ENCODE assay signal across 2 cellular contexts in genomic region chr17:69230939-69231338, GRCh38.
A peak's percentile ranks its signal among the peaks of the same experiment; 100 is the strongest.
TF ChIP-seq lines count a peak whose summit lies in the region.

No MANE protein-coding gene starts in this region.

TF ChIP-seq in K562, 482 proteins besides CTCF, POLR2A, EP300 and RAD21 (continued from another document):
- TF ChIP-seq FOXA1 (IDR thresholded peaks at IDR 0.05; ENCODE audit: borderline replicate concordance): no peak
- TF ChIP-seq, protein P1, sequence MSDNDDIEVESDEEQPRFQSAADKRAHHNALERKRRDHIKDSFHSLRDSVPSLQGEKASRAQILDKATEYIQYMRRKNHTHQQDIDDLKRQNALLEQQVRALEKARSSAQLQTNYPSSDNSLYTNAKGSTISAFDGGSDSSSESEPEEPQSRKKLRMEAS (CRISPR knock-in tag; IDR thresholded peaks at IDR 0.05): no peak
- no peak for TF ChIP-seq STAT5B (CRISPR knock-in tag; IDR thresholded peaks at IDR 0.05)
- TF ChIP-seq SPI1 (IDR thresholded peaks at IDR 0.05; ENCODE audit: borderline replicate concordance, low read depth, low read length): no peak

TF ChIP-seq in liver, 16 proteins besides CTCF, POLR2A, EP300 and RAD21 (continued from another document):
- TF ChIP-seq EGR1 (IDR thresholded peaks at IDR 0.05; ENCODE audit: low read depth in 2 of 2) (no peak), JUND (IDR thresholded peaks at IDR 0.05) (peak in 1 of 2 donors; percentile 5), SP1 (IDR thresholded peaks at IDR 0.05) (no peak), FOXA1 (IDR thresholded peaks at IDR 0.05) (no peak), RXRA (IDR thresholded peaks at IDR 0.05) (peak in 1 of 2 donors; percentile 9), YY1 (IDR thresholded peaks at IDR 0.05) (peak; percentile 28), ATF3 (IDR thresholded peaks at IDR 0.05) (no peak)
- TF ChIP-seq, protein P2, sequence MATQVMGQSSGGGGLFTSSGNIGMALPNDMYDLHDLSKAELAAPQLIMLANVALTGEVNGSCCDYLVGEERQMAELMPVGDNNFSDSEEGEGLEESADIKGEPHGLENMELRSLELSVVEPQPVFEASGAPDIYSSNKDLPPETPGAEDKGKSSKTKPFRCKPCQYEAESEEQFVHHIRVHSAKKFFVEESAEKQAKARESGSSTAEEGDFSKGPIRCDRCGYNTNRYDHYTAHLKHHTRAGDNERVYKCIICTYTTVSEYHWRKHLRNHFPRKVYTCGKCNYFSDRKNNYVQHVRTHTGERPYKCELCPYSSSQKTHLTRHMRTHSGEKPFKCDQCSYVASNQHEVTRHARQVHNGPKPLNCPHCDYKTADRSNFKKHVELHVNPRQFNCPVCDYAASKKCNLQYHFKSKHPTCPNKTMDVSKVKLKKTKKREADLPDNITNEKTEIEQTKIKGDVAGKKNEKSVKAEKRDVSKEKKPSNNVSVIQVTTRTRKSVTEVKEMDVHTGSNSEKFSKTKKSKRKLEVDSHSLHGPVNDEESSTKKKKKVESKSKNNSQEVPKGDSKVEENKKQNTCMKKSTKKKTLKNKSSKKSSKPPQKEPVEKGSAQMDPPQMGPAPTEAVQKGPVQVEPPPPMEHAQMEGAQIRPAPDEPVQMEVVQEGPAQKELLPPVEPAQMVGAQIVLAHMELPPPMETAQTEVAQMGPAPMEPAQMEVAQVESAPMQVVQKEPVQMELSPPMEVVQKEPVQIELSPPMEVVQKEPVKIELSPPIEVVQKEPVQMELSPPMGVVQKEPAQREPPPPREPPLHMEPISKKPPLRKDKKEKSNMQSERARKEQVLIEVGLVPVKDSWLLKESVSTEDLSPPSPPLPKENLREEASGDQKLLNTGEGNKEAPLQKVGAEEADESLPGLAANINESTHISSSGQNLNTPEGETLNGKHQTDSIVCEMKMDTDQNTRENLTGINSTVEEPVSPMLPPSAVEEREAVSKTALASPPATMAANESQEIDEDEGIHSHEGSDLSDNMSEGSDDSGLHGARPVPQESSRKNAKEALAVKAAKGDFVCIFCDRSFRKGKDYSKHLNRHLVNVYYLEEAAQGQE (IDR thresholded peaks at IDR 0.05): no peak
- TF ChIP-seq, protein P1 (IDR thresholded peaks at IDR 0.05): no peak
- TF ChIP-seq, protein P3, sequence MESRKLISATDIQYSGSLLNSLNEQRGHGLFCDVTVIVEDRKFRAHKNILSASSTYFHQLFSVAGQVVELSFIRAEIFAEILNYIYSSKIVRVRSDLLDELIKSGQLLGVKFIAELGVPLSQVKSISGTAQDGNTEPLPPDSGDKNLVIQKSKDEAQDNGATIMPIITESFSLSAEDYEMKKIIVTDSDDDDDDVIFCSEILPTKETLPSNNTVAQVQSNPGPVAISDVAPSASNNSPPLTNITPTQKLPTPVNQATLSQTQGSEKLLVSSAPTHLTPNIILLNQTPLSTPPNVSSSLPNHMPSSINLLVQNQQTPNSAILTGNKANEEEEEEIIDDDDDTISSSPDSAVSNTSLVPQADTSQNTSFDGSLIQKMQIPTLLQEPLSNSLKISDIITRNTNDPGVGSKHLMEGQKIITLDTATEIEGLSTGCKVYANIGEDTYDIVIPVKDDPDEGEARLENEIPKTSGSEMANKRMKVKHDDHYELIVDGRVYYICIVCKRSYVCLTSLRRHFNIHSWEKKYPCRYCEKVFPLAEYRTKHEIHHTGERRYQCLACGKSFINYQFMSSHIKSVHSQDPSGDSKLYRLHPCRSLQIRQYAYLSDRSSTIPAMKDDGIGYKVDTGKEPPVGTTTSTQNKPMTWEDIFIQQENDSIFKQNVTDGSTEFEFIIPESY (IDR thresholded peaks at IDR 0.05): no peak
